ENCODE assay signal across 8 cellular contexts in genomic region chr3:122415104-122415744, GRCh38. TPM values are rescaled to one million over a fixed set of nuclear protein-coding genes. Genes with fewer than 3 reads are reported as not detected.
DNase-seq lines count a peak whose midpoint lies in the region; ATAC-seq and TF ChIP-seq lines count a peak whose summit lies in the region.

No MANE protein-coding gene starts in this region.

- CTCF ChIA-PET in RWPE1 (lab: Yijun Ruan, JAX) (interaction anchor here (0.6 to 1.7 kb wide), 2 partner anchors 22 to 273 kb away, joined by 3 to 8 read pairs; no protein-coding TSS in a partner anchor), mammary epithelial cell (lab: Charles Lee; ENCODE audit: low non-redundant PET) (interaction anchor here (1.4 kb wide), 1 partner anchor 109 kb away, joined by 7 read pairs; no protein-coding TSS in a partner anchor)

- BruUV-seq in mammary epithelial cell (replicated peaks; lab: Mats Ljungman, UMichigan), result TSS peak; percentile 58

- ATAC-seq in GM18511 (IDR thresholded peaks at IDR 0.05; ENCODE audit: unreplicated experiment) (peak; percentile 58), HG02884 (IDR thresholded peaks at IDR 0.05; ENCODE audit: unreplicated experiment) (peak; percentile 50)

- intact Hi-C loops in mammary epithelial cell (cut with micrococcal nuclease), result no loop called here

- H2AFZ ChIP-seq in mammary epithelial cell (ENCODE audit: low read depth, low read length), result peak overlapping the region; percentile 93

- dilution Hi-C loops in mammary epithelial cell (cut with HindIII; ENCODE audit: low sequenced_read_pairs), result no loop called here

- peaks cover 2% of the 10 kb centered on the region for H3K36me3 ChIP-seq in mammary epithelial cell (ENCODE audit: insufficient read depth, low read length)

- WGBS in mammary epithelial cell (ENCODE audit: low coverage, missing lambda C conversion rate), result 14% methylated on average over 10 of the region's 10 CpGs

- no peaks in the 10 kb centered on the region for H3K9me3 ChIP-seq in mammary epithelial cell (replicated peaks; ENCODE audit: insufficient read depth, low read length)

- POLR2A ChIA-PET in RWPE1 (lab: Yijun Ruan, JAX; ENCODE audit: low non-redundant PET), result interaction anchor here (0.6 kb wide), 1 partner anchor 374 kb away, joined by 4 read pairs; no protein-coding TSS in a partner anchor

- H3K27me3 ChIP-seq in mammary epithelial cell (ENCODE audit: insufficient read depth, low read length), result no peaks in the 10 kb centered on the region

- no peak for TF ChIP-seq CTCF in RWPE1 (conservative IDR thresholded peaks at IDR 0.05; ENCODE audit: low read depth)
- no peak for TF ChIP-seq CTCF in mammary epithelial cell (conservative IDR thresholded peaks at IDR 0.05 in 1 of 2, IDR thresholded peaks at IDR 0.05 in 1 of 2; ENCODE audit: extremely low read depth in 1 of 2, insufficient read depth in 1 of 2, low read depth in 1 of 2, low read length in 2 of 2)

- DNase-seq in RWPE1 (ENCODE audit: low spot score) (peak; percentile 64), mammary epithelial cell (peak; percentile 62), kidney tubule cell (ENCODE audit: low spot score) (peak; percentile 80), NCI-H2107 (lab: John Stamatoyannopoulos, UW) (no peak), amygdala (lab: John Stamatoyannopoulos, UW) (no peak)
- DNase-seq in stimulated activated CD4-positive, alpha-beta T cell treated with anti-CD3 and anti-CD28 coated beads, TNF-alpha, amount 100 ng/mL, for 24 hours (ENCODE audit: low read depth in 3 of 3), result peak in 2 of 3 experiments; percentile 11 to 31

- peaks cover 60% of the 10 kb centered on the region for H3K79me2 ChIP-seq in mammary epithelial cell (ENCODE audit: insufficient read depth, low read length)

- H4K20me1 ChIP-seq in mammary epithelial cell (ENCODE audit: insufficient read depth, low read length), result no peaks in the 10 kb centered on the region

- H3K4me3 ChIP-seq in mammary epithelial cell (replicated peaks in 1 of 3; ENCODE audit: insufficient read depth in 1 of 3, low read depth in 2 of 3, low read length in 3 of 3), result peak overlapping the region; percentile 67 to 81 (median 77)

- in situ Hi-C loops in mammary epithelial cell (cut with MboI; ENCODE audit: low sequenced_read_pairs in 2 of 2), result no loop called here

- H3K27ac ChIP-seq in RWPE1 (peak overlapping the region; percentile 91), mammary epithelial cell (ENCODE audit: insufficient read depth, low read depth, low read length) (peak overlapping the region; percentile 84)

- peaks cover 15% of the 10 kb centered on the region for H3K4me1 ChIP-seq in mammary epithelial cell (ENCODE audit: insufficient read depth, low read length)

- H3K9ac ChIP-seq in mammary epithelial cell (ENCODE audit: insufficient read depth, low read length), result peak overlapping the region; percentile 87

- H3K4me2 ChIP-seq in mammary epithelial cell (ENCODE audit: insufficient read depth, low read depth, low read length), result peak overlapping the region; percentile 85

RNA-seq across cellular contexts. Expression of gene WDR5B, which starts 0.6 kb away (rescaled TPM):
- total RNA-seq in mammary epithelial cell, result 1 to 10 TPM; 3.0 to 4.3 TPM
- polyA plus RNA-seq in mammary epithelial cell, result 1.4 TPM
- polyA minus RNA-seq in mammary epithelial cell, result 0.16 TPM

RNA-seq across cellular contexts. Expression of gene FAM162A, which starts 31.2 kb away (rescaled TPM):
- total RNA-seq in mammary epithelial cell, result 10 to 100 TPM; 14.2 to 55.3 TPM
- 76.5 TPM for polyA plus RNA-seq in mammary epithelial cell
- polyA minus RNA-seq in mammary epithelial cell, result 12.4 TPM

RNA-seq across cellular contexts. Expression of gene MIX23, which starts 32.2 kb away (rescaled TPM):
- total RNA-seq in mammary epithelial cell, result 10 to 100 TPM; 13.2 to 42.1 TPM
- polyA plus RNA-seq in mammary epithelial cell, result 16.0 TPM
- polyA minus RNA-seq in mammary epithelial cell, result not detected

Comparison
In these comparisons a context has a peak if more than half of its experiments do, and no peak if none do; other contexts are left out.
1. DNase-seq: peak in RWPE1 (single experiment), mammary epithelial cell (single experiment), kidney tubule cell (single experiment) and stimulated activated CD4-positive, alpha-beta T cell treated with anti-CD3 and anti-CD28 coated beads, TNF-alpha, amount 100 ng/mL, for 24 hours (2 of 3); none in NCI-H2107 (single experiment) and amygdala (0 of 56).